1 cellular context compared by ENCODE assay signal in genomic region chr10:70404036-70404905, GRCh38.
TF ChIP-seq lines count a peak whose summit lies in the region.

Gene EIF4EBP2 (plus strand): TSS chr10:70404145. CDS start chr10:70404402, 257 bp downstream.

TF ChIP-seq in SK-N-SH, 30 proteins besides CTCF, POLR2A, EP300 and RAD21 (continued from another document):
- TF ChIP-seq REST (IDR thresholded peaks at IDR 0.05; ENCODE audit: low read depth, low read length), result peak; percentile 53; the same call in 1 of the 2 replicates
- TF ChIP-seq GATA2 (CRISPR knock-in tag; IDR thresholded peaks at IDR 0.05), result no peak
- no peak for TF ChIP-seq RXRA (IDR thresholded peaks at IDR 0.05; ENCODE audit: borderline replicate concordance, low read depth)
- no peak for TF ChIP-seq FOSL2 (IDR thresholded peaks at IDR 0.05; ENCODE audit: borderline replicate concordance, low read depth)
- TF ChIP-seq TAF1 (IDR thresholded peaks at IDR 0.05; ENCODE audit: borderline replicate concordance, low read depth, low read length), result peak; percentile 97
- no peak for TF ChIP-seq RFX5 (IDR thresholded peaks at IDR 0.05; ENCODE audit: low read length)
- no peak for TF ChIP-seq EZH2phosphoT487 (IDR thresholded peaks at IDR 0.05; ENCODE audit: borderline replicate concordance, low read depth)
- TF ChIP-seq, protein P1, sequence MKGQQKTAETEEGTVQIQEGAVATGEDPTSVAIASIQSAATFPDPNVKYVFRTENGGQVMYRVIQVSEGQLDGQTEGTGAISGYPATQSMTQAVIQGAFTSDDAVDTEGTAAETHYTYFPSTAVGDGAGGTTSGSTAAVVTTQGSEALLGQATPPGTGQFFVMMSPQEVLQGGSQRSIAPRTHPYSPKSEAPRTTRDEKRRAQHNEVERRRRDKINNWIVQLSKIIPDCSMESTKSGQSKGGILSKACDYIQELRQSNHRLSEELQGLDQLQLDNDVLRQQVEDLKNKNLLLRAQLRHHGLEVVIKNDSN (IDR thresholded peaks at IDR 0.05; ENCODE audit: borderline replicate concordance, low read depth), result no peak
- TF ChIP-seq, protein P2, sequence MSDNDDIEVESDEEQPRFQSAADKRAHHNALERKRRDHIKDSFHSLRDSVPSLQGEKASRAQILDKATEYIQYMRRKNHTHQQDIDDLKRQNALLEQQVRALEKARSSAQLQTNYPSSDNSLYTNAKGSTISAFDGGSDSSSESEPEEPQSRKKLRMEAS (IDR thresholded peaks at IDR 0.05; ENCODE audit: low read depth), result peak; percentile 82
- TF ChIP-seq CHD2 (IDR thresholded peaks at IDR 0.05; ENCODE audit: low read length, partially characterized antibody), result peak; percentile 40
- no peak for TF ChIP-seq TEAD4 (IDR thresholded peaks at IDR 0.05; ENCODE audit: borderline replicate concordance, insufficient read depth)
- TF ChIP-seq, protein P3, sequence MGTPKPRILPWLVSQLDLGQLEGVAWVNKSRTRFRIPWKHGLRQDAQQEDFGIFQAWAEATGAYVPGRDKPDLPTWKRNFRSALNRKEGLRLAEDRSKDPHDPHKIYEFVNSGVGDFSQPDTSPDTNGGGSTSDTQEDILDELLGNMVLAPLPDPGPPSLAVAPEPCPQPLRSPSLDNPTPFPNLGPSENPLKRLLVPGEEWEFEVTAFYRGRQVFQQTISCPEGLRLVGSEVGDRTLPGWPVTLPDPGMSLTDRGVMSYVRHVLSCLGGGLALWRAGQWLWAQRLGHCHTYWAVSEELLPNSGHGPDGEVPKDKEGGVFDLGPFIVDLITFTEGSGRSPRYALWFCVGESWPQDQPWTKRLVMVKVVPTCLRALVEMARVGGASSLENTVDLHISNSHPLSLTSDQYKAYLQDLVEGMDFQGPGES (IDR thresholded peaks at IDR 0.05; ENCODE audit: low read depth, low read length), result no peak
- TF ChIP-seq USF2 (IDR thresholded peaks at IDR 0.05; ENCODE audit: borderline replicate concordance, low read depth, low read length), result no peak
- no peak for TF ChIP-seq NFIC (IDR thresholded peaks at IDR 0.05; ENCODE audit: borderline replicate concordance)
- 0 out of 2 replicates have a peak, but pooled peaks have one; percentile 57 for TF ChIP-seq ELF1 (IDR thresholded peaks at IDR 0.05)
- no peak; the same call in 1 of the 2 replicates for TF ChIP-seq YY1 (IDR thresholded peaks at IDR 0.05; ENCODE audit: low read depth)
- TF ChIP-seq JUND (IDR thresholded peaks at IDR 0.05), result no peak
- TF ChIP-seq FOXM1 (IDR thresholded peaks at IDR 0.05; ENCODE audit: low read depth), result no peak
